In genomic region chr19:1489463-1489971, GRCh38 we compare ENCODE assay signal across 8 cellular contexts. TPM values are rescaled to one million over a fixed set of nuclear protein-coding genes. Genes with fewer than 3 reads are reported as not detected.
DNase-seq lines count a peak whose midpoint lies in the region; ATAC-seq lines count a peak whose summit lies in the region.

No MANE protein-coding gene starts in this region.

- H3K9me3 Mint-ChIP-seq in activated T-helper 2 cell treated with anti-CD3 and anti-CD28 coated beads, Interferon-gamma antibody, Interleukin-2, Interleukin-4, amounts not matched to agents 10 μg/mL and 5 μg/mL and 100 μg/mL, durations not matched to agents 14 hours and 24 hours and 36 hours = no peaks in the 10 kb centered on the region
- H3K9me3 Mint-ChIP-seq in stimulated activated memory B cell treated with anti-CD40 and anti-IgM and Interleukin-4, amounts not matched to agents 10 μg/mL and 1 μg/mL and 100 μg/mL, for 72 hours = no peaks in the 10 kb centered on the region

- DNase-seq in activated T-helper 2 cell treated with anti-CD3 and anti-CD28 coated beads, Interferon-gamma antibody, Interleukin-2, Interleukin-4, amounts not matched to agents 10 μg/mL and 5 μg/mL and 100 μg/mL, durations not matched to agents 14 hours and 24 hours and 36 hours (ENCODE audit: low spot score) = no peak
- DNase-seq in ecto neural progenitor cell (ENCODE audit: low spot score) (no peak), pons (ENCODE audit: low spot score) (no peak), NCI-H82 treated with DMSO at 0.1 percent for 48 hours (lab: John Stamatoyannopoulos, UW; ENCODE audit: unreplicated experiment) (no peak), NCI-H82 (lab: John Stamatoyannopoulos, UW) (no peak)

- peaks cover 11% of the 10 kb centered on the region for H3K4me1 Mint-ChIP-seq in activated T-helper 2 cell treated with anti-CD3 and anti-CD28 coated beads, Interferon-gamma antibody, Interleukin-2, Interleukin-4, amounts not matched to agents 10 μg/mL and 5 μg/mL and 100 μg/mL, durations not matched to agents 14 hours and 24 hours and 36 hours (ENCODE audit: low read depth)
- H3K4me1 Mint-ChIP-seq in stimulated activated memory B cell treated with anti-CD40 and anti-IgM and Interleukin-4, amounts not matched to agents 10 μg/mL and 1 μg/mL and 100 μg/mL, for 72 hours = peaks cover 14% of the 10 kb centered on the region

- H3K36me3 ChIP-seq in HUES48 (ENCODE audit: control insufficient read depth, insufficient read depth, low read length) (no peaks in the 10 kb centered on the region), iPS-20b (ENCODE audit: insufficient read depth, low read depth, low read length) (no peaks in the 10 kb centered on the region)

- H3K4me3 ChIP-seq in HUES48 (ENCODE audit: low read depth, low read length) (peak overlapping the region; percentile 78), iPS-20b (ENCODE audit: low read length) (peak overlapping the region; percentile 89)

- H3K27ac ChIP-seq in HUES48 (ENCODE audit: low read depth, low read length) (no peak overlapping the region), iPS-20b (ENCODE audit: low read length) (no peak overlapping the region)

- no peak overlapping the region for H3K27ac Mint-ChIP-seq in activated T-helper 2 cell treated with anti-CD3 and anti-CD28 coated beads, Interferon-gamma antibody, Interleukin-2, Interleukin-4, amounts not matched to agents 10 μg/mL and 5 μg/mL and 100 μg/mL, durations not matched to agents 14 hours and 24 hours and 36 hours
- no peak overlapping the region for H3K27ac Mint-ChIP-seq in stimulated activated memory B cell treated with anti-CD40 and anti-IgM and Interleukin-4, amounts not matched to agents 10 μg/mL and 1 μg/mL and 100 μg/mL, for 72 hours

- H3K9me3 ChIP-seq in HUES48 (ENCODE audit: control insufficient read depth, insufficient read depth, low read length) (no peaks in the 10 kb centered on the region), iPS-20b (ENCODE audit: insufficient read depth, low read depth, low read length) (no peaks in the 10 kb centered on the region)

- H3K27me3 ChIP-seq in HUES48 (ENCODE audit: control insufficient read depth, insufficient read depth, low read length) (peaks cover 10% of the 10 kb centered on the region), iPS-20b (ENCODE audit: insufficient read depth, low read length) (peaks cover 25% of the 10 kb centered on the region)

- intact Hi-C loops in activated T-helper 2 cell treated with anti-CD3 and anti-CD28 coated beads, Interferon-gamma antibody, Interleukin-2, Interleukin-4, amounts not matched to agents 10 μg/mL and 5 μg/mL and 100 μg/mL, durations not matched to agents 14 hours and 24 hours and 36 hours (cut with micrococcal nuclease) = no loop called here

- H3K4me3 Mint-ChIP-seq in activated T-helper 2 cell treated with anti-CD3 and anti-CD28 coated beads, Interferon-gamma antibody, Interleukin-2, Interleukin-4, amounts not matched to agents 10 μg/mL and 5 μg/mL and 100 μg/mL, durations not matched to agents 14 hours and 24 hours and 36 hours (ENCODE audit: low read depth) = peak overlapping the region; percentile 58
- H3K4me3 Mint-ChIP-seq in stimulated activated memory B cell treated with anti-CD40 and anti-IgM and Interleukin-4, amounts not matched to agents 10 μg/mL and 1 μg/mL and 100 μg/mL, for 72 hours = peak overlapping the region; percentile 50

- H3K4me1 ChIP-seq in HUES48 (ENCODE audit: control insufficient read depth, insufficient read depth, low read length) (no peaks in the 10 kb centered on the region), iPS-20b (ENCODE audit: insufficient read depth, low read length) (no peaks in the 10 kb centered on the region; the same call in 1 of the 2 replicates)

- H3K36me3 Mint-ChIP-seq in activated T-helper 2 cell treated with anti-CD3 and anti-CD28 coated beads, Interferon-gamma antibody, Interleukin-2, Interleukin-4, amounts not matched to agents 10 μg/mL and 5 μg/mL and 100 μg/mL, durations not matched to agents 14 hours and 24 hours and 36 hours (ENCODE audit: low read depth) = no peaks in the 10 kb centered on the region
- H3K36me3 Mint-ChIP-seq in stimulated activated memory B cell treated with anti-CD40 and anti-IgM and Interleukin-4, amounts not matched to agents 10 μg/mL and 1 μg/mL and 100 μg/mL, for 72 hours = no peaks in the 10 kb centered on the region

- H3K9ac ChIP-seq in HUES48 (ENCODE audit: low read depth, low read length) (no peak overlapping the region), iPS-20b (ENCODE audit: low read depth, low read length) (peak overlapping the region; percentile 75; the same call in 1 of the 2 replicates)

- H3K27me3 Mint-ChIP-seq in activated T-helper 2 cell treated with anti-CD3 and anti-CD28 coated beads, Interferon-gamma antibody, Interleukin-2, Interleukin-4, amounts not matched to agents 10 μg/mL and 5 μg/mL and 100 μg/mL, durations not matched to agents 14 hours and 24 hours and 36 hours (ENCODE audit: low read depth) = peaks cover 9% of the 10 kb centered on the region
- peaks cover 31% of the 10 kb centered on the region for H3K27me3 Mint-ChIP-seq in stimulated activated memory B cell treated with anti-CD40 and anti-IgM and Interleukin-4, amounts not matched to agents 10 μg/mL and 1 μg/mL and 100 μg/mL, for 72 hours

- no peak for ATAC-seq in stimulated activated memory B cell treated with anti-CD40 and anti-IgM and Interleukin-4, amounts not matched to agents 10 μg/mL and 1 μg/mL and 100 μg/mL, for 72 hours

RNA-seq across cellular contexts. Expression of gene PCSK4, which starts 0.6 kb away (rescaled TPM):
- 2.1 and 2.6 TPM in 2 replicates for total RNA-seq in activated T-helper 2 cell treated with anti-CD3 and anti-CD28 coated beads, Interferon-gamma antibody, Interleukin-2, Interleukin-4, amounts not matched to agents 10 μg/mL and 5 μg/mL and 100 μg/mL, durations not matched to agents 14 hours and 24 hours and 36 hours

RNA-seq across cellular contexts. Expression of gene REEP6, which starts 1.5 kb away (rescaled TPM):
- total RNA-seq in activated T-helper 2 cell treated with anti-CD3 and anti-CD28 coated beads, Interferon-gamma antibody, Interleukin-2, Interleukin-4, amounts not matched to agents 10 μg/mL and 5 μg/mL and 100 μg/mL, durations not matched to agents 14 hours and 24 hours and 36 hours = 1.6 and 2.1 TPM in 2 replicates

RNA-seq across cellular contexts. Expression of gene C19orf25, which starts 10.5 kb away (rescaled TPM):
- 33.0 and 37.9 TPM in 2 replicates for total RNA-seq in activated T-helper 2 cell treated with anti-CD3 and anti-CD28 coated beads, Interferon-gamma antibody, Interleukin-2, Interleukin-4, amounts not matched to agents 10 μg/mL and 5 μg/mL and 100 μg/mL, durations not matched to agents 14 hours and 24 hours and 36 hours

RNA-seq across cellular contexts. Expression of gene ADAMTSL5, which starts 23.3 kb away (rescaled TPM):
- total RNA-seq in activated T-helper 2 cell treated with anti-CD3 and anti-CD28 coated beads, Interferon-gamma antibody, Interleukin-2, Interleukin-4, amounts not matched to agents 10 μg/mL and 5 μg/mL and 100 μg/mL, durations not matched to agents 14 hours and 24 hours and 36 hours = 4.9 and 6.4 TPM in 2 replicates

RNA-seq across cellular contexts. Expression of gene PLK5, which starts 34.4 kb away (rescaled TPM):
- not detected in 2 replicates for total RNA-seq in activated T-helper 2 cell treated with anti-CD3 and anti-CD28 coated beads, Interferon-gamma antibody, Interleukin-2, Interleukin-4, amounts not matched to agents 10 μg/mL and 5 μg/mL and 100 μg/mL, durations not matched to agents 14 hours and 24 hours and 36 hours
